Comparison of ENCODE assay signal across 17 cellular contexts in the genomic region with DNA sequence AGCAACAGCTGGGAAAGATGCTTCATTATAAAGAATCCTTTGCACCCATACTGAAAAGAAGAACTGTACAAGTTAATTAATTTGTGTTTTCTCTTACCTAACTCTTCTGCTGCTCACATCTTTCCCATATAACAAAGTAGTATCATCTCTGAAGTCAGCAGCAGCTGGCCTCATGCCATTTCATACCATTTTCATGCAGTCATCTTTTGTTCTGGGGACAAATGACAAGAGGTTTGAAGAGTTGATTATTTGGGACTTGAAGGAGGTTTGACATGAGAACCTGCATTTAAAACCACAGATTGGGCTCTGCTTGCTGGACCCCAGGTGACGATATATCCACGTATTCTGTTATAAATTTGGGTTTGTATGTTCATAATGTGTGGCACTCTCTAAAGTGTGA.
DNase-seq lines count a peak whose midpoint lies in the region; ATAC-seq, FAIRE-seq and TF ChIP-seq lines count a peak whose summit lies in the region.
"Had no signal": no experiment of that assay in that cellular context is flagged by ENCODE, and none has a peak within 500 bp of the region (broad histone marks: within the 10 kb centered on the region; RNA-seq: fewer than 3 reads in every experiment).

No MANE protein-coding gene starts in this region.

- no peaks in the 10 kb centered on the region for H3K9me1 ChIP-seq in endothelial cell of umbilical vein (replicated peaks; ENCODE audit: control insufficient read depth, extremely low read depth, insufficient read depth, low read length)

- CTCF ChIA-PET in endothelial cell of umbilical vein (lab: Charles Lee), result interaction anchor here (1.0 to 1.3 kb wide), 2 partner anchors 12 to 21 kb away, joined by 3 read pairs; no protein-coding TSS in a partner anchor

- peaks cover 6% of the 10 kb centered on the region for H3K9me3 Mint-ChIP-seq in mesothelial cell of epicardium
- H3K9me3 Mint-ChIP-seq: activated naive CD8-positive, alpha-beta T cell treated with anti-CD3 and anti-CD28 coated beads, Interleukin-2, amount 10 ng/mL, durations not matched to agents 7 days and 5 days had no signal

- H3K36me3 ChIP-seq in endothelial cell of umbilical vein (ENCODE audit: control insufficient read depth in 2 of 2, extremely low read depth in 1 of 2, insufficient read depth in 2 of 2, low read length in 2 of 2), result no peaks in the 10 kb centered on the region
- H3K36me3 ChIP-seq: esophagus squamous epithelium, prostate gland, tibial artery had no signal

- H3K27me3 ChIP-seq in endothelial cell of umbilical vein (ENCODE audit: control insufficient read depth in 2 of 2, insufficient read depth in 2 of 2, low read length in 2 of 2), result no peaks in the 10 kb centered on the region
- H3K27me3 ChIP-seq: esophagus squamous epithelium, tibial artery had no signal

- no peaks in the 10 kb centered on the region for H3K27me3 Mint-ChIP-seq in mesothelial cell of epicardium (ENCODE audit: low read depth)

- FAIRE-seq in RCC 7860 (lab: Jason Lieb, UNC) (no peak), endothelial cell of umbilical vein (lab: Jason Lieb, UNC) (no peak)

- H3K4me1 ChIP-seq in endothelial cell of umbilical vein (ENCODE audit: control insufficient read depth, extremely low read depth, insufficient read depth, low read length), result peaks cover 19% of the 10 kb centered on the region
- H3K4me1 ChIP-seq: prostate gland had no signal

- H3K4me3 ChIP-seq in endothelial cell of umbilical vein (replicated peaks in 1 of 3; ENCODE audit: insufficient read depth in 1 of 3, low read depth in 1 of 3, low read length in 3 of 3), result no peak overlapping the region
- H3K4me3 ChIP-seq: coronary artery, esophagus squamous epithelium, prostate gland, tibial artery had no signal

- DNase-seq in EL, result peak; percentile 78
- DNase-seq in RCC 7860 (ENCODE audit: low spot score), result peak; percentile 23
- DNase-seq in endothelial cell of umbilical vein (ENCODE audit: low read depth, low spot score), result peak; percentile 51
- no peak for DNase-seq in mesothelial cell of epicardium (ENCODE audit: low spot score in 2 of 2, unreplicated experiment in 2 of 2)
- no peak for DNase-seq in NCI-H2029 (lab: John Stamatoyannopoulos, UW)
- no peak for DNase-seq in activated CD4-positive, alpha-beta T cell treated with anti-CD3 and anti-CD28 coated beads, Interleukin-2, amount 50 U/mL, for 4 hours
- no peak for DNase-seq in putamen (ENCODE audit: low spot score)
- DNase-seq: activated naive CD8-positive, alpha-beta T cell treated with anti-CD3 and anti-CD28 coated beads, Interleukin-2, amount 10 ng/mL, durations not matched to agents 7 days and 5 days; activated T-cell treated with anti-CD3 and anti-CD28 coated beads for 4 hours; DMS153; esophagus squamous epithelium; NCI-H2029 treated with DMSO at 0.1 percent for 48 hours; tibial artery had no signal

- H3K27ac ChIP-seq in endothelial cell of umbilical vein (ENCODE audit: insufficient read depth, low read depth, low read length), result no peak overlapping the region
- H3K27ac ChIP-seq: esophagus squamous epithelium, prostate gland, tibial artery had no signal

- H3K79me2 ChIP-seq in endothelial cell of umbilical vein (ENCODE audit: control insufficient read depth, insufficient read depth, low read length), result no peaks in the 10 kb centered on the region

- H3K4me3 Mint-ChIP-seq in mesothelial cell of epicardium, result no peak overlapping the region
- H3K4me3 Mint-ChIP-seq: activated naive CD8-positive, alpha-beta T cell treated with anti-CD3 and anti-CD28 coated beads, Interleukin-2, amount 10 ng/mL, durations not matched to agents 7 days and 5 days had no signal

- H4K20me1 ChIP-seq in endothelial cell of umbilical vein (replicated peaks; ENCODE audit: control insufficient read depth, extremely low read depth, insufficient read depth, low read length), result no peaks in the 10 kb centered on the region

- intact Hi-C loops in endothelial cell of umbilical vein (cut with micrococcal nuclease), result no loop called here

- H3K9ac ChIP-seq in endothelial cell of umbilical vein (replicated peaks; ENCODE audit: extremely low read depth, insufficient read depth, low read length), result no peak overlapping the region

- no peaks in the 10 kb centered on the region for H3K9me3 ChIP-seq in endothelial cell of umbilical vein (replicated peaks; ENCODE audit: control insufficient read depth, insufficient read depth, low read length)
- H3K9me3 ChIP-seq: esophagus squamous epithelium, prostate gland, tibial artery had no signal

- H3K4me1 Mint-ChIP-seq in mesothelial cell of epicardium, result peaks cover 37% of the 10 kb centered on the region
- H3K4me1 Mint-ChIP-seq: activated naive CD8-positive, alpha-beta T cell treated with anti-CD3 and anti-CD28 coated beads, Interleukin-2, amount 10 ng/mL, durations not matched to agents 7 days and 5 days had no signal

- TF ChIP-seq POLR2A in endothelial cell of umbilical vein (IDR thresholded peaks at IDR 0.05; ENCODE audit: low read depth, low read length), result no peak

- BruUV-seq in endothelial cell of umbilical vein (replicated peaks; lab: Mats Ljungman, UMichigan), result no TSS peak

- no peak overlapping the region for H3K4me2 ChIP-seq in endothelial cell of umbilical vein (ENCODE audit: insufficient read depth, low read length)

- dilution Hi-C loops in endothelial cell of umbilical vein (cut with MboI; ENCODE audit: extremely low pct_ligation_motif_present, low sequenced_read_pairs), result no loop called here

- H2AFZ ChIP-seq in endothelial cell of umbilical vein (ENCODE audit: low read depth, low read length), result no peak overlapping the region

- ATAC-seq in HG03159 (IDR thresholded peaks at IDR 0.05; ENCODE audit: unreplicated experiment), result no peak
- ATAC-seq: activated CD4-positive, CD25-positive, alpha-beta regulatory T cell treated with anti-CD3 and anti-CD28 coated beads, Interleukin-2, amount 50 U/mL, for 24 hours had no signal

- POLR2A ChIA-PET in endothelial cell of umbilical vein (lab: Charles Lee), result no interaction called here

- H3K36me3 Mint-ChIP-seq in mesothelial cell of epicardium, result peaks cover 3% of the 10 kb centered on the region
- H3K36me3 Mint-ChIP-seq: activated naive CD8-positive, alpha-beta T cell treated with anti-CD3 and anti-CD28 coated beads, Interleukin-2, amount 10 ng/mL, durations not matched to agents 7 days and 5 days had no signal

- H3K27ac Mint-ChIP-seq in mesothelial cell of epicardium, result peak overlapping the region; percentile 31
- H3K27ac Mint-ChIP-seq: activated naive CD8-positive, alpha-beta T cell treated with anti-CD3 and anti-CD28 coated beads, Interleukin-2, amount 10 ng/mL, durations not matched to agents 7 days and 5 days had no signal

- TF ChIP-seq CTCF in endothelial cell of umbilical vein (IDR thresholded peaks at IDR 0.05; ENCODE audit: extremely low read depth in 1 of 2, insufficient read depth in 1 of 2, low read depth in 1 of 2, low read length in 2 of 2) (no peak), mesothelial cell of epicardium (IDR thresholded peaks at IDR 0.05; ENCODE audit: unreplicated experiment) (no peak)

TF ChIP-seq in endothelial cell of umbilical vein, 7 proteins besides CTCF, POLR2A, EP300 and RAD21:
- TF ChIP-seq, protein P1, sequence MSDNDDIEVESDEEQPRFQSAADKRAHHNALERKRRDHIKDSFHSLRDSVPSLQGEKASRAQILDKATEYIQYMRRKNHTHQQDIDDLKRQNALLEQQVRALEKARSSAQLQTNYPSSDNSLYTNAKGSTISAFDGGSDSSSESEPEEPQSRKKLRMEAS (IDR thresholded peaks at IDR 0.05; ENCODE audit: insufficient read depth, insufficient read length), result no peak
- no peak for TF ChIP-seq JUN (IDR thresholded peaks at IDR 0.05; ENCODE audit: borderline replicate concordance, insufficient read depth, insufficient read length, low read depth)
- no peak for TF ChIP-seq GATA2 (IDR thresholded peaks at IDR 0.05; ENCODE audit: insufficient read depth, insufficient read length, low read depth, low read length)
- no peak for TF ChIP-seq POLR2AphosphoS5 (IDR thresholded peaks at IDR 0.05; ENCODE audit: insufficient read depth, low read depth, low read length)
- no peak for TF ChIP-seq FOS (IDR thresholded peaks at IDR 0.05; ENCODE audit: borderline replicate concordance, insufficient read depth, low read length)
- no peak for TF ChIP-seq MYC (IDR thresholded peaks at IDR 0.05; ENCODE audit: low read depth, low read length)
- no peak for TF ChIP-seq EZH2 (IDR thresholded peaks at IDR 0.05; ENCODE audit: borderline replicate concordance, low read depth, low read length, severe bottlenecking)
TF ChIP-seq in endothelial cell of umbilical vein: peak in this region for 0.

Comparison
In these comparisons a context has a peak if more than half of its experiments do, and no peak if none do; other contexts are left out.
1. DNase-seq: peak in EL (single experiment), RCC 7860 (single experiment) and endothelial cell of umbilical vein (single experiment); none in mesothelial cell of epicardium (0 of 2), NCI-H2029 (single experiment), activated CD4-positive, alpha-beta T cell treated with anti-CD3 and anti-CD28 coated beads, Interleukin-2, amount 50 U/mL, for 4 hours (0 of 2) and putamen (single experiment).